In the genomic region with DNA sequence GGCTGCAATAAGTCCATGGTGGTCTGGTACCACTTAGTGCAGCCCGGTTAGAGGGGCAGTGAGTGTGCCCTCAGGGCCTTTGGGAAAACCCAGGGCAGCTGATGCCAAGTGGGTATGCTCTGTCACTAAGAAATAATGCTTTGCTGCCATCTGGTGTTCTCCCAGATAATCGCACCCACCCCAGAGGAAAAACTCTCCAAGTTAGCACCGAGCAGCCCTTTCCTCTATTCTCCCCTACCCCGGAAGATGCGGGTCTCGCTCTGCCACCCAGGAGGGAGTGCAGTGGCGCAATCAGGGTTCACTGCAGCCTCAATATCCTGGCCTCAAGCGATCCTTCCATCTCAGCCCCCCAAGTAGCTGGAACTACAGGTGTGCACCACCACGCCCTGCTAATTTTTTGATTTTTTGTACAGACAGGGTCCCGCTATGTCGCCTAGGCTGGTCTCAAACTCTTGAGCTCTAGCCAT, we compare ENCODE assay signal across 1 cellular context.
TF ChIP-seq lines count a peak whose summit lies in the region.

No MANE protein-coding gene starts in this region.

TF ChIP-seq in WTC11, 78 proteins besides CTCF, POLR2A, EP300 and RAD21 (continued from another document):
- TF ChIP-seq, protein P1, sequence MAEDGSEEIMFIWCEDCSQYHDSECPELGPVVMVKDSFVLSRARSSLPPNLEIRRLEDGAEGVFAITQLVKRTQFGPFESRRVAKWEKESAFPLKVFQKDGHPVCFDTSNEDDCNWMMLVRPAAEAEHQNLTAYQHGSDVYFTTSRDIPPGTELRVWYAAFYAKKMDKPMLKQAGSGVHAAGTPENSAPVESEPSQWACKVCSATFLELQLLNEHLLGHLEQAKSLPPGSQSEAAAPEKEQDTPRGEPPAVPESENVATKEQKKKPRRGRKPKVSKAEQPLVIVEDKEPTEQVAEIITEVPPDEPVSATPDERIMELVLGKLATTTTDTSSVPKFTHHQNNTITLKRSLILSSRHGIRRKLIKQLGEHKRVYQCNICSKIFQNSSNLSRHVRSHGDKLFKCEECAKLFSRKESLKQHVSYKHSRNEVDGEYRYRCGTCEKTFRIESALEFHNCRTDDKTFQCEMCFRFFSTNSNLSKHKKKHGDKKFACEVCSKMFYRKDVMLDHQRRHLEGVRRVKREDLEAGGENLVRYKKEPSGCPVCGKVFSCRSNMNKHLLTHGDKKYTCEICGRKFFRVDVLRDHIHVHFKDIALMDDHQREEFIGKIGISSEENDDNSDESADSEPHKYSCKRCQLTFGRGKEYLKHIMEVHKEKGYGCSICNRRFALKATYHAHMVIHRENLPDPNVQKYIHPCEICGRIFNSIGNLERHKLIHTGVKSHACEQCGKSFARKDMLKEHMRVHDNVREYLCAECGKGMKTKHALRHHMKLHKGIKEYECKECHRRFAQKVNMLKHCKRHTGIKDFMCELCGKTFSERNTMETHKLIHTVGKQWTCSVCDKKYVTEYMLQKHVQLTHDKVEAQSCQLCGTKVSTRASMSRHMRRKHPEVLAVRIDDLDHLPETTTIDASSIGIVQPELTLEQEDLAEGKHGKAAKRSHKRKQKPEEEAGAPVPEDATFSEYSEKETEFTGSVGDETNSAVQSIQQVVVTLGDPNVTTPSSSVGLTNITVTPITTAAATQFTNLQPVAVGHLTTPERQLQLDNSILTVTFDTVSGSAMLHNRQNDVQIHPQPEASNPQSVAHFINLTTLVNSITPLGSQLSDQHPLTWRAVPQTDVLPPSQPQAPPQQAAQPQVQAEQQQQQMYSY (CRISPR knock-in tag; IDR thresholded peaks at IDR 0.05): no peak
- TF ChIP-seq, protein P2, sequence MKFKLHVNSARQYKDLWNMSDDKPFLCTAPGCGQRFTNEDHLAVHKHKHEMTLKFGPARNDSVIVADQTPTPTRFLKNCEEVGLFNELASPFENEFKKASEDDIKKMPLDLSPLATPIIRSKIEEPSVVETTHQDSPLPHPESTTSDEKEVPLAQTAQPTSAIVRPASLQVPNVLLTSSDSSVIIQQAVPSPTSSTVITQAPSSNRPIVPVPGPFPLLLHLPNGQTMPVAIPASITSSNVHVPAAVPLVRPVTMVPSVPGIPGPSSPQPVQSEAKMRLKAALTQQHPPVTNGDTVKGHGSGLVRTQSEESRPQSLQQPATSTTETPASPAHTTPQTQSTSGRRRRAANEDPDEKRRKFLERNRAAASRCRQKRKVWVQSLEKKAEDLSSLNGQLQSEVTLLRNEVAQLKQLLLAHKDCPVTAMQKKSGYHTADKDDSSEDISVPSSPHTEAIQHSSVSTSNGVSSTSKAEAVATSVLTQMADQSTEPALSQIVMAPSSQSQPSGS (CRISPR knock-in tag; IDR thresholded peaks at IDR 0.05; ENCODE audit: borderline replicate concordance, low read depth): no peak
- TF ChIP-seq PRRX2 (CRISPR knock-in tag; IDR thresholded peaks at IDR 0.05): no peak
- TF ChIP-seq ERG (CRISPR knock-in tag; IDR thresholded peaks at IDR 0.05): no peak
- no peak for TF ChIP-seq IRF1 (CRISPR knock-in tag; IDR thresholded peaks at IDR 0.05)
- TF ChIP-seq NFATC4 (CRISPR knock-in tag; IDR thresholded peaks at IDR 0.05): no peak
- no peak for TF ChIP-seq SP1 (CRISPR knock-in tag; conservative IDR thresholded peaks at IDR 0.05)
- TF ChIP-seq RORB (CRISPR knock-in tag; IDR thresholded peaks at IDR 0.05): no peak
- TF ChIP-seq CBFB (CRISPR knock-in tag; IDR thresholded peaks at IDR 0.05; ENCODE audit: low read depth): no peak
- no peak for TF ChIP-seq ZNF281 (CRISPR knock-in tag; IDR thresholded peaks at IDR 0.05)
- TF ChIP-seq JUN (CRISPR knock-in tag; IDR thresholded peaks at IDR 0.05): no peak
- no peak for TF ChIP-seq ATF6 (CRISPR knock-in tag; IDR thresholded peaks at IDR 0.05)
TF ChIP-seq in WTC11: peak in this region for 0.
